In the genomic region with DNA sequence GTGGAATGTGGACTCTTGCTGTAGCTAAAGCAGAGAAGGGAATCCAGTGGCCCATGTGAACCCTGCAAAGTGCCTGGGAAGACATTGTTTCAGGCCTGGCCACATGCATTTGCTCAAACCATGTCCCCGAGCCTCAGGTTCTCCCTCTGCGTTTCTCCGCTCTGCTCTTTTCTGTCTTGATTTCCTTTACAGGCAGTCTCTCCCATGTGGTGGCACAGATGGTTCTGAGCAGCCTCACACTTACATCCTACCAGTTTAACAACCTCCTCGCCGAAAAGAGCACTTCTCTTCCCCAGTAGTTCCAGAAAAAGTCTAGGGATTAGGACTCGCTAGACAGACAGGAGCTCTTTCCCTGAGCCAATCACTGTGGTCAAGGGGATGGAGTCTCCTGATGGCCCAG, we compare ENCODE assay signal across 22 cellular contexts.
"Had no signal": no experiment of that assay in that cellular context is flagged by ENCODE, and none has a peak within 500 bp of the region (broad histone marks: within the 10 kb centered on the region; RNA-seq: fewer than 3 reads in every experiment).

No MANE protein-coding gene starts in this region.

- H3K4me1 ChIP-seq: esophagus muscularis mucosa, foreskin keratinocyte, heart right ventricle, lower lobe of right lung, parathyroid adenoma, right lobe of liver, suprapubic skin, thyroid gland had no signal

- H3K36me3 Mint-ChIP-seq: natural killer cell treated with Interleukin-12 subunit alpha and Interleukin-12 subunit beta and Interleukin-15 and Interleukin-18, amount 100 ng/mL, for 72 hours; type B pancreatic cell had no signal

- H3K4me3 ChIP-seq: esophagus muscularis mucosa, heart right ventricle, lower lobe of right lung, right lobe of liver, suprapubic skin, thyroid gland had no signal

- H3K27me3 ChIP-seq: esophagus muscularis mucosa, heart right ventricle, right lobe of liver, suprapubic skin, thyroid gland had no signal

- H3K9me3 ChIP-seq: right lobe of liver, suprapubic skin, thyroid gland had no signal

- DNase-seq: cerebellar nuclear complex; effector memory CD4-positive, alpha-beta T cell; foreskin keratinocyte; glutamatergic neuron; heart right ventricle; left ventricle myocardium superior; lower lobe of right lung; naive B cell; right lobe of liver; small intestine; stimulated activated CD4-positive, alpha-beta T cell treated with anti-CD3 and anti-CD28 coated beads, Interleukin-15, amount 100 ng/mL, for 24 hours; stimulated activated CD4-positive, alpha-beta T cell treated with anti-CD3 and anti-CD28 coated beads, Interleukin-2, amount 100 ng/mL, for 48 hours; stimulated activated naive B cell treated with anti-CD40 and anti-IgM and Interleukin-4, amounts not matched to agents 10 μg/mL and 1 μg/mL and 100 μg/mL, for 72 hours; thyroid gland had no signal

- H3K4me3 Mint-ChIP-seq: naive B cell; natural killer cell treated with Interleukin-12 subunit alpha and Interleukin-12 subunit beta and Interleukin-15 and Interleukin-18, amount 100 ng/mL, for 72 hours; neural crest cell; stimulated activated naive B cell treated with anti-CD40 and anti-IgM and Interleukin-4, amounts not matched to agents 10 μg/mL and 1 μg/mL and 100 μg/mL, for 72 hours; stimulated activated naive CD8-positive, alpha-beta T cell treated with anti-CD3 and anti-CD28 coated beads, Interleukin-15, Interleukin-2, amounts not matched to agents 100 ng/mL and 50 ng/mL, for 24 hours; type B pancreatic cell had no signal

- ATAC-seq: foreskin keratinocyte; heart right ventricle; left ventricle myocardium superior; lower lobe of right lung; natural killer cell treated with Interleukin-12 subunit alpha and Interleukin-12 subunit beta and Interleukin-15 and Interleukin-18, amount 100 ng/mL, for 72 hours; right lobe of liver; stimulated activated naive B cell treated with anti-CD40 and anti-IgM and Interleukin-4, amounts not matched to agents 10 μg/mL and 1 μg/mL and 100 μg/mL, for 72 hours had no signal

- H3K27ac Mint-ChIP-seq: naive B cell; natural killer cell treated with Interleukin-12 subunit alpha and Interleukin-12 subunit beta and Interleukin-15 and Interleukin-18, amount 100 ng/mL, for 72 hours; progenitor cell of endocrine pancreas; stimulated activated naive B cell treated with anti-CD40 and anti-IgM and Interleukin-4, amounts not matched to agents 10 μg/mL and 1 μg/mL and 100 μg/mL, for 72 hours; stimulated activated naive CD8-positive, alpha-beta T cell treated with anti-CD3 and anti-CD28 coated beads, Interleukin-15, Interleukin-2, amounts not matched to agents 100 ng/mL and 50 ng/mL, for 24 hours; type B pancreatic cell had no signal

- H3K36me3 ChIP-seq: esophagus muscularis mucosa, heart right ventricle, lower lobe of right lung, right lobe of liver, suprapubic skin, thyroid gland had no signal

- H3K4me1 Mint-ChIP-seq: naive B cell; neural crest cell; stimulated activated naive B cell treated with anti-CD40 and anti-IgM and Interleukin-4, amounts not matched to agents 10 μg/mL and 1 μg/mL and 100 μg/mL, for 72 hours had no signal

- H3K27ac ChIP-seq: esophagus muscularis mucosa, foreskin keratinocyte, heart right ventricle, lower lobe of right lung, parathyroid adenoma, right lobe of liver, suprapubic skin, thyroid gland had no signal
